Comparison of ENCODE assay signal across 6 cellular contexts in the genomic region with DNA sequence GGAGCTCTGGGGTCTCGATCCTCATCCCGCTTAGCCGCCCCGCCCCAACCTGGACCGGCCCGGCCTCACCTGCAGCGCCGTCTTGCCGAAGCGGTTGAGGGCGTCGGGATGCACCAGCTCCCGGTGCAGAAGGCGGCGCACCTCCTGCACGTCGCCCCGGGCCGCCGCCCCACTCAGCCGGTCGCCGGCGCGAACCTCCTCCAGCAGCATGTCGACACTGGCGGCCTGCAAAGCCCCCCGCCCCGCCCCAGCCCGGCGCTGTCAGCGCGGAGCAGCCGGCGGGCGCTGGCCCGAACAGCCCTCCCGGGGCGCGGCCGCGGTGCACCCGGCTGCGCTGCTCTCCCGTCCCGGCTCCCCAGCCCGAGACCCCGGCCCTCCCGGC. TPM values are rescaled to one million over a fixed set of nuclear protein-coding genes. Genes with fewer than 3 reads are reported as not detected.
DNase-seq lines count a peak whose midpoint lies in the region; ATAC-seq and TF ChIP-seq lines count a peak whose summit lies in the region.

No MANE protein-coding gene starts in this region.

- TF ChIP-seq CTCF in BJ (IDR thresholded peaks at IDR 0.05; ENCODE audit: insufficient read depth, low read depth, low read length) (no peak), HFFc6 (IDR thresholded peaks at IDR 0.05) (no peak), thoracic aorta (IDR thresholded peaks at IDR 0.05) (no peak)

- peak overlapping the region; percentile 84 to 90 for H3K27ac ChIP-seq in thoracic aorta

- no peaks in the 10 kb centered on the region for H3K36me3 ChIP-seq in BJ (ENCODE audit: control insufficient read depth, insufficient read depth, low read length)
- H3K36me3 ChIP-seq in thoracic aorta = no peaks in the 10 kb centered on the region

- H3K36me3 Mint-ChIP-seq in HFFc6 (ENCODE audit: low read depth) = 0 out of 2 replicates have a peak, but pooled peaks cover 4% of the 10 kb centered on the region
- H3K36me3 Mint-ChIP-seq in activated CD4-positive, alpha-beta T cell treated with anti-CD3 and anti-CD28 coated beads, Interleukin-2, amount 10 ng/mL, durations not matched to agents 24 days and 14 days (ENCODE audit: low read depth) = peaks cover 33% of the 10 kb centered on the region

- H3K9me3 Mint-ChIP-seq in HFFc6 = no peaks in the 10 kb centered on the region
- H3K9me3 Mint-ChIP-seq in activated CD4-positive, alpha-beta T cell treated with anti-CD3 and anti-CD28 coated beads, Interleukin-2, amount 10 ng/mL, durations not matched to agents 24 days and 14 days = no peaks in the 10 kb centered on the region

- H3K27me3 Mint-ChIP-seq in HFFc6 (ENCODE audit: insufficient read depth) = peaks cover 8% of the 10 kb centered on the region; the same call in 1 of the 2 replicates
- peaks cover 3% of the 10 kb centered on the region for H3K27me3 Mint-ChIP-seq in activated CD4-positive, alpha-beta T cell treated with anti-CD3 and anti-CD28 coated beads, Interleukin-2, amount 10 ng/mL, durations not matched to agents 24 days and 14 days

- no peaks in the 10 kb centered on the region for H3K27me3 ChIP-seq in BJ (ENCODE audit: control insufficient read depth, insufficient read depth, low read length)
- H3K27me3 ChIP-seq in thoracic aorta (replicated peaks; ENCODE audit: insufficient read depth) = no peaks in the 10 kb centered on the region

- no peak for ATAC-seq in thoracic aorta (ENCODE audit: insufficient number of reproducible peaks, low FRiP score, low read depth)

- DNase-seq in BJ (ENCODE audit: low read depth) (no peak), HFFc6 (no peak), thoracic aorta (ENCODE audit: low spot score) (no peak), NCI-H526 treated with DMSO at 0.1 percent for 48 hours (lab: John Stamatoyannopoulos, UW) (no peak)
- no peak for DNase-seq in activated CD4-positive, alpha-beta T cell treated with anti-CD3 and anti-CD28 coated beads, Interleukin-2, amount 10 ng/mL, durations not matched to agents 24 days and 14 days

- intact Hi-C loops in activated CD4-positive, alpha-beta T cell treated with anti-CD3 and anti-CD28 coated beads, Interleukin-2, amount 10 ng/mL, durations not matched to agents 24 days and 14 days (cut with micrococcal nuclease) = loop anchor here (2.0 to 10.0 kb wide), 9 partner anchors 26 to 464 kb away; a partner anchor contains a TSS

- peak overlapping the region; percentile 79 for H3K27ac Mint-ChIP-seq in HFFc6
- peak overlapping the region; percentile 96 for H3K27ac Mint-ChIP-seq in activated CD4-positive, alpha-beta T cell treated with anti-CD3 and anti-CD28 coated beads, Interleukin-2, amount 10 ng/mL, durations not matched to agents 24 days and 14 days

- peaks cover 31 to 37% of the 10 kb centered on the region in 2 donors for H3K4me1 ChIP-seq in thoracic aorta (ENCODE audit: control insufficient read depth in 1 of 2, low read depth in 2 of 2)

- POLR2A ChIA-PET in BJ (lab: Charles Lee) = no interaction called here

- H3K4me3 ChIP-seq in BJ (ENCODE audit: low read depth, low read length) (peak overlapping the region; percentile 80), iPS-18c (ENCODE audit: insufficient read depth, low read depth, low read length) (peak overlapping the region; percentile 61), thoracic aorta (peak overlapping the region; percentile 83)

- CTCF ChIA-PET in BJ (lab: Yijun Ruan, JAX) = interaction anchor here (0.8 to 4.1 kb wide), 6 partner anchors 12 to 165 kb away, joined by 3 to 21 read pairs (median 6); a partner anchor contains a TSS

- peak overlapping the region; percentile 92 for H3K4me3 Mint-ChIP-seq in HFFc6
- peak overlapping the region; percentile 99 for H3K4me3 Mint-ChIP-seq in activated CD4-positive, alpha-beta T cell treated with anti-CD3 and anti-CD28 coated beads, Interleukin-2, amount 10 ng/mL, durations not matched to agents 24 days and 14 days

- H3K9me3 ChIP-seq in iPS-18c (ENCODE audit: control insufficient read depth, insufficient read depth, low read length) (no peaks in the 10 kb centered on the region), thoracic aorta (no peaks in the 10 kb centered on the region)

- H3K4me1 Mint-ChIP-seq in HFFc6 (ENCODE audit: low read depth) = peaks cover 47% of the 10 kb centered on the region
- peaks cover 47% of the 10 kb centered on the region for H3K4me1 Mint-ChIP-seq in activated CD4-positive, alpha-beta T cell treated with anti-CD3 and anti-CD28 coated beads, Interleukin-2, amount 10 ng/mL, durations not matched to agents 24 days and 14 days

RNA-seq across cellular contexts. Expression of a gene that starts 0.3 kb away (rescaled TPM):
- polyA plus RNA-seq in BJ (2011; rRNA removed) = 8.7 and 15.5 TPM in 2 replicates
- polyA minus RNA-seq in BJ (2011; rRNA and poly(A)+ RNA removed) = 2.8 and 5.5 TPM in 2 replicates
- 10 to 100 TPM in 5 of 6 experiments, 1 to 10 TPM in 1; 8.0 to 14.7 (median 13.2) TPM for total RNA-seq in HFFc6 (2021; fragmentation: NEBNext Ultra II Directional; extraction: Animal tissue kit (Norgen Biotek cat#: 25700))
- 41.0 and 44.2 TPM in 2 replicates for total RNA-seq in activated CD4-positive, alpha-beta T cell treated with anti-CD3 and anti-CD28 coated beads, Interleukin-2, amount 10 ng/mL, durations not matched to agents 24 days and 14 days
- total RNA-seq in thoracic aorta = 10 to 100 TPM; 16.2 to 21.0 TPM

RNA-seq across cellular contexts. Expression of a gene that starts 2.6 kb away (rescaled TPM):
- 8.4 and 10.0 TPM in 2 replicates for polyA plus RNA-seq in BJ (2011; rRNA removed)
- polyA minus RNA-seq in BJ (2011; rRNA and poly(A)+ RNA removed) = 4.3 and 5.4 TPM in 2 replicates
- total RNA-seq in HFFc6 (2021; fragmentation: NEBNext Ultra II Directional; extraction: Animal tissue kit (Norgen Biotek cat#: 25700)) = 10 to 100 TPM; 12.8 to 20.2 (median 17.5) TPM
- total RNA-seq in activated CD4-positive, alpha-beta T cell treated with anti-CD3 and anti-CD28 coated beads, Interleukin-2, amount 10 ng/mL, durations not matched to agents 24 days and 14 days = 84.0 and 90.6 TPM in 2 replicates
- total RNA-seq in thoracic aorta = 10 to 100 TPM; 14.4 to 37.7 TPM

RNA-seq across cellular contexts. Expression of a gene that starts 18.7 kb away (rescaled TPM):
- polyA plus RNA-seq in BJ (2011; rRNA removed) = not detected in 2 replicates
- polyA minus RNA-seq in BJ (2011; rRNA and poly(A)+ RNA removed) = not detected in 2 replicates
- 1 to 10 TPM in 1 of 6 experiments, under 1 TPM in 2, not detected in 3; 0.12 to 1.3 (median 0.59) TPM for total RNA-seq in HFFc6 (2021; fragmentation: NEBNext Ultra II Directional; extraction: Animal tissue kit (Norgen Biotek cat#: 25700))
- total RNA-seq in activated CD4-positive, alpha-beta T cell treated with anti-CD3 and anti-CD28 coated beads, Interleukin-2, amount 10 ng/mL, durations not matched to agents 24 days and 14 days = not detected in 2 replicates
- total RNA-seq in thoracic aorta = 1 to 10 TPM in 1 of 2 donors, not detected in 1; 2.3 TPM

RNA-seq across cellular contexts. Expression of a gene that starts 24.7 kb away (rescaled TPM):
- 6.8 and 13.0 TPM in 2 replicates for polyA plus RNA-seq in BJ (2011; rRNA removed)
- 10.0 and 17.1 TPM in 2 replicates for polyA minus RNA-seq in BJ (2011; rRNA and poly(A)+ RNA removed)
- 10 to 100 TPM; 19.4 to 24.5 (median 22.5) TPM for total RNA-seq in HFFc6 (2021; fragmentation: NEBNext Ultra II Directional; extraction: Animal tissue kit (Norgen Biotek cat#: 25700))
- 36.7 and 40.8 TPM in 2 replicates for total RNA-seq in activated CD4-positive, alpha-beta T cell treated with anti-CD3 and anti-CD28 coated beads, Interleukin-2, amount 10 ng/mL, durations not matched to agents 24 days and 14 days
- total RNA-seq in thoracic aorta = 10 to 100 TPM; 17.1 to 30.5 TPM

RNA-seq across cellular contexts. Expression of a gene that starts 51.2 kb away (rescaled TPM):
- polyA plus RNA-seq in BJ (2011; rRNA removed) = 0.23 and 0.40 TPM in 2 replicates
- 0.14 and 0.21 TPM in 2 replicates for polyA minus RNA-seq in BJ (2011; rRNA and poly(A)+ RNA removed)
- total RNA-seq in HFFc6 (2021; fragmentation: NEBNext Ultra II Directional; extraction: Animal tissue kit (Norgen Biotek cat#: 25700)) = 1 to 10 TPM; 1.9 to 2.6 (median 2.4) TPM
- total RNA-seq in activated CD4-positive, alpha-beta T cell treated with anti-CD3 and anti-CD28 coated beads, Interleukin-2, amount 10 ng/mL, durations not matched to agents 24 days and 14 days = not detected in 2 replicates
- total RNA-seq in thoracic aorta = 1 to 10 TPM; 2.4 to 8.7 TPM
